ENCODE assay signal across 15 cellular contexts in the genomic region with DNA sequence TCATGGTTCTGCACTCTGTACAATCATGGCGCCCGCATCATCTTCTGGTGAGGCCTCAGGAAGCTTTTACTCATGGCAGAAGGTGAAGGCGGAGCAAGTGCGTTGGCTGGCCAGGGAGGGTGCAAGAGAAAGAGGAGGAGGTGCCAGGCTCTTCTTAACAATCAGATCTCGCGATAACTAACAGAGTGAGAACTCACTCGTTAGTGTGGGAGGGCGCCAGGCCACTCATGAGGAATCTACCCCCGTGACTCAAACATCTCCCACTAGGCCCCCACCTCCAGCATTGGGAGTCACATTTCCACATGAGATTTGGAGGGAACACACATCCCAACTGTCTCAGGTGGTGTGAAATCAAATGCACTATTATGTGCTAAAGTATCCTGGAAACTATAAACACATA.
"Had no signal": no experiment of that assay in that cellular context is flagged by ENCODE, and none has a peak within 500 bp of the region (broad histone marks: within the 10 kb centered on the region; RNA-seq: fewer than 3 reads in every experiment).

No MANE protein-coding gene starts in this region.

- H3K4me1 Mint-ChIP-seq: nephron had no signal

- H3K4me3 Mint-ChIP-seq: nephron; neural crest cell; stimulated activated effector memory CD8-positive, alpha-beta T cell treated with anti-CD3 and anti-CD28 coated beads, Interleukin-12 subunit alpha, Interleukin-12 subunit beta, amount 100 ng/mL, for 72 hours; stimulated activated naive CD8-positive, alpha-beta T cell treated with anti-CD3 and anti-CD28 coated beads, Interleukin-15, Interleukin-2, amounts not matched to agents 100 ng/mL and 50 ng/mL, for 24 hours; type B pancreatic cell had no signal

- H3K27ac ChIP-seq: lower lobe of right lung, pancreas, prostate gland, skin epidermis, suprapubic skin, tibial nerve, uterus had no signal

- H3K4me1 ChIP-seq: pancreas, prostate gland, uterus had no signal

- H3K36me3 Mint-ChIP-seq: immature natural killer cell; naive thymus-derived CD8-positive, alpha-beta T cell; stimulated activated effector memory CD8-positive, alpha-beta T cell treated with anti-CD3 and anti-CD28 coated beads, Interleukin-12 subunit alpha, Interleukin-12 subunit beta, amount 100 ng/mL, for 72 hours; type B pancreatic cell had no signal

- H3K36me3 ChIP-seq: lower lobe of right lung, pancreas, prostate gland, suprapubic skin, tibial nerve, uterus had no signal

- H3K4me3 ChIP-seq: lower lobe of right lung, pancreas, prostate gland, skin epidermis, suprapubic skin, tibial nerve, uterus had no signal

- FAIRE-seq: islet of Langerhans, pancreas had no signal

- H3K9me3 Mint-ChIP-seq: immature natural killer cell; naive thymus-derived CD8-positive, alpha-beta T cell; nephron; neural crest cell; stimulated activated effector memory CD8-positive, alpha-beta T cell treated with anti-CD3 and anti-CD28 coated beads, Interleukin-12 subunit alpha, Interleukin-12 subunit beta, amount 100 ng/mL, for 72 hours; stimulated activated naive CD8-positive, alpha-beta T cell treated with anti-CD3 and anti-CD28 coated beads, Interleukin-15, Interleukin-2, amounts not matched to agents 100 ng/mL and 50 ng/mL, for 24 hours; type B pancreatic cell had no signal

- H3K27me3 ChIP-seq: uterus had no signal

- H3K9me3 ChIP-seq: lower lobe of right lung, pancreas, prostate gland, suprapubic skin, tibial nerve, uterus had no signal

- H3K27ac Mint-ChIP-seq: immature natural killer cell; nephron; stimulated activated effector memory CD8-positive, alpha-beta T cell treated with anti-CD3 and anti-CD28 coated beads, Interleukin-12 subunit alpha, Interleukin-12 subunit beta, amount 100 ng/mL, for 72 hours; stimulated activated naive CD8-positive, alpha-beta T cell treated with anti-CD3 and anti-CD28 coated beads, Interleukin-15, Interleukin-2, amounts not matched to agents 100 ng/mL and 50 ng/mL, for 24 hours; type B pancreatic cell had no signal
